1 cellular context compared by ENCODE assay signal in genomic region chr1:39102537-39103320, GRCh38.
TF ChIP-seq lines count a peak whose summit lies in the region.

No MANE protein-coding gene starts in this region.

TF ChIP-seq in IMR-90, 13 proteins besides CTCF, POLR2A, EP300 and RAD21:
- TF ChIP-seq CEBPB (IDR thresholded peaks at IDR 0.05; ENCODE audit: low read depth, low read length) (no peak), SMC3 (IDR thresholded peaks at IDR 0.05; ENCODE audit: low read depth, low read length) (peak; percentile 87)
TF ChIP-seq in IMR-90: peak in this region for 1.
